Comparison of ENCODE assay signal across 34 cellular contexts in genomic region chr3:110074095-110074494, GRCh38.
"Had no signal": no experiment of that assay in that cellular context is flagged by ENCODE, and none has a peak within 500 bp of the region (broad histone marks: within the 10 kb centered on the region; RNA-seq: fewer than 3 reads in every experiment).

No MANE protein-coding gene starts in this region.

- DNase-seq: Karpas-422, Kasumi-1, MG63, MM.1S, MV-4-11, NCI-H1048, NCI-H1092, NCI-H1092 treated with DMSO at 0.1 percent for 48 hours, NCI-H1105, NCI-H1105 treated with DMSO at 0.1 percent for 48 hours, NCI-H1417, NCI-H1417 treated with DMSO at 0.1 percent for 48 hours, NCI-H1436, NCI-H1436 treated with DMSO at 0.1 percent for 48 hours, NCI-H146, NCI-H1694, NCI-H1694 treated with DMSO at 0.1 percent for 48 hours, NCI-H187, NCI-H187 treated with DMSO at 0.1 percent for 48 hours, NCI-H1930, NCI-H2029, NCI-H2029 treated with DMSO at 0.1 percent for 48 hours, NCI-H2081, NCI-H2081 treated with DMSO at 0.1 percent for 48 hours, NCI-H2107, NCI-H2171, NCI-H2171 treated with DMSO at 0.1 percent for 48 hours, NCI-H2227 treated with DMSO at 0.1 percent for 48 hours, NCI-H226, NCI-H345, NCI-H446, NCI-H446 treated with DMSO at 0.1 percent for 48 hours, NCI-H510A had no signal

- H3K4me2 ChIP-seq: KMS-11 had no signal

- H3K36me3 ChIP-seq: MG63 had no signal

- H3K9ac ChIP-seq: KMS-11 had no signal

- H3K27me3 ChIP-seq: MG63 had no signal

- H3K9me3 ChIP-seq: MG63 had no signal

- H3K27ac ChIP-seq: KMS-11 had no signal

- H3K4me3 ChIP-seq: MG63 had no signal
